ENCODE assay signal across 34 cellular contexts in the genomic region with DNA sequence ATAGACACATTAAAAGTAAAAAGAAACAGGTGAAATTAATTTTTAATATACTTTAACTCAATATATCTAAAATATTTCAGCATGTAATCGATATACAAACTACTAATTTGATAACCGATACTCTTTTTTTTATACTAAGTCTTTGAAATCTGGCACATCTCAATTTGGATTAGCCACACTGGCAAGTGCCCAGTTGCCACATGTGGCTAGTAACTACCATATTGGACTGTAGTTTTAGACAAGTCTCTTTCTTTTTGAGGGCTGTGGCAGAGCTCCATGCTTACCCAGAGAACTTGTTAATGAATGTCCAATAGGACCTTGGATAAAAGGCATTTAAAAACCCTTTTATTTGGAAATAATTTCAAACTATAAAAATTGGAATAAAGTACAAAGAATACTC.
"Had no signal": no experiment of that assay in that cellular context is flagged by ENCODE, and none has a peak within 500 bp of the region (broad histone marks: within the 10 kb centered on the region; RNA-seq: fewer than 3 reads in every experiment).

No MANE protein-coding gene starts in this region.

- DNase-seq: activated B cell treated with CpG ODN at 0.5 μM for 24 hours; activated CD4-positive, alpha-beta memory T cell treated with anti-CD3 and anti-CD28 coated beads for 36 hours; activated CD4-positive, alpha-beta T cell treated with anti-CD3 and anti-CD28 coated beads for 4 hours; activated CD4-positive, alpha-beta T cell treated with anti-CD3 and anti-CD28 coated beads, Interleukin-2, amount 50 U/mL, for 1 hour; activated CD4-positive, CD25-positive, alpha-beta regulatory T cell treated with anti-CD3 and anti-CD28 coated beads, Interleukin-2, amount 50 U/mL, for 72 hours; activated CD8-positive, alpha-beta memory T cell treated with anti-CD3 and anti-CD28 coated beads, Interleukin-2, amount 50 U/mL, for 4 hours; activated effector memory CD4-positive, alpha-beta T cell treated with Interleukin-2 at 50 U/mL for 16 hours; activated naive CD4-positive, alpha-beta T cell treated with anti-CD3 and anti-CD28 coated beads, Interleukin-2, amount 10 ng/mL, durations not matched to agents 7 days and 5 days; activated naive CD8-positive, alpha-beta T cell treated with anti-CD3 and anti-CD28 coated beads for 36 hours; activated T-cell treated with anti-CD3 and anti-CD28 coated beads for 4 hours; activated T-cell treated with anti-CD3 and anti-CD28 coated beads, Interleukin-2, amount 50 U/mL, for 4 hours; amniotic stem cell; aorta; Karpas-422; NCI-H1048; NCI-H1105 treated with DMSO at 0.1 percent for 48 hours; NCI-H1436; NCI-H1694 treated with DMSO at 0.1 percent for 48 hours; NCI-H2029; NCI-H345; NCI-H510A; NCI-H526; NCI-H748 treated with DMSO at 0.1 percent for 48 hours; NK-92 treated with Interleukin-12 subunit alpha and Interleukin-12 subunit beta, amount 100 ng/mL, for 24 hours; PC-3; Peyer's patch; Right ventricle myocardium superior; SW 1271; T-helper 1 cell; T-helper 2 cell; T-helper 9 cell had no signal

- H3K4me3 ChIP-seq: cardiac muscle cell, Peyer's patch had no signal

- H3K4me3 Mint-ChIP-seq: activated B cell treated with CpG ODN at 0.5 μM for 24 hours; activated CD4-positive, alpha-beta memory T cell treated with anti-CD3 and anti-CD28 coated beads for 36 hours; activated naive CD4-positive, alpha-beta T cell treated with anti-CD3 and anti-CD28 coated beads, Interleukin-2, amount 10 ng/mL, durations not matched to agents 7 days and 5 days; activated naive CD8-positive, alpha-beta T cell treated with anti-CD3 and anti-CD28 coated beads for 36 hours; activated T-cell treated with anti-CD3 and anti-CD28 coated beads, Interleukin-2, amount 50 U/mL, for 4 hours; central memory CD8-positive, alpha-beta T cell had no signal

- H3K9me3 Mint-ChIP-seq: activated B cell treated with CpG ODN at 0.5 μM for 24 hours; central memory CD8-positive, alpha-beta T cell had no signal

- H3K27ac ChIP-seq: cardiac muscle cell, Peyer's patch, VCaP had no signal

- H3K27ac Mint-ChIP-seq: activated CD4-positive, alpha-beta memory T cell treated with anti-CD3 and anti-CD28 coated beads for 36 hours; activated naive CD4-positive, alpha-beta T cell treated with anti-CD3 and anti-CD28 coated beads, Interleukin-2, amount 10 ng/mL, durations not matched to agents 7 days and 5 days; activated naive CD8-positive, alpha-beta T cell treated with anti-CD3 and anti-CD28 coated beads for 36 hours had no signal

- H3K27me3 ChIP-seq: cardiac muscle cell, Peyer's patch had no signal

- H3K27me3 Mint-ChIP-seq: activated B cell treated with CpG ODN at 0.5 μM for 24 hours; activated CD4-positive, alpha-beta memory T cell treated with anti-CD3 and anti-CD28 coated beads for 36 hours; activated naive CD4-positive, alpha-beta T cell treated with anti-CD3 and anti-CD28 coated beads, Interleukin-2, amount 10 ng/mL, durations not matched to agents 7 days and 5 days; activated naive CD8-positive, alpha-beta T cell treated with anti-CD3 and anti-CD28 coated beads for 36 hours; central memory CD8-positive, alpha-beta T cell had no signal

- H3K36me3 ChIP-seq: cardiac muscle cell had no signal

- ATAC-seq: activated T-cell treated with anti-CD3 and anti-CD28 coated beads, Interleukin-2, amount 50 U/mL, for 4 hours; PC-3 had no signal
